Comparison of ENCODE assay signal across 1 cellular context in genomic region chr10:61181832-61182231, GRCh38.
TF ChIP-seq lines count a peak whose summit lies in the region.

No MANE protein-coding gene starts in this region.

TF ChIP-seq in K562, 482 proteins besides CTCF, POLR2A, EP300 and RAD21 (continued from another document):
- TF ChIP-seq PBX2 (CRISPR knock-in tag; IDR thresholded peaks at IDR 0.05; ENCODE audit: low read depth) = no peak
- TF ChIP-seq PBX2 (tag; conservative IDR thresholded peaks at IDR 0.05; ENCODE audit: low read depth) = peak; percentile 34; the same call in 1 of the 2 replicates
- TF ChIP-seq MLX (CRISPR knock-in tag; conservative IDR thresholded peaks at IDR 0.05) = no peak
- no peak for TF ChIP-seq MNT (conservative IDR thresholded peaks at IDR 0.05)
- TF ChIP-seq ZBTB33 (CRISPR knock-in tag; IDR thresholded peaks at IDR 0.05) = no peak
- no peak for TF ChIP-seq ZNF830 (CRISPR knock-in tag; IDR thresholded peaks at IDR 0.05)
- TF ChIP-seq GATA2 (CRISPR knock-in tag; IDR thresholded peaks at IDR 0.05) = peak; percentile 52; the same call in 1 of the 2 replicates
- no peak for TF ChIP-seq HDGF (IDR thresholded peaks at IDR 0.05)
- TF ChIP-seq JUND (IDR thresholded peaks at IDR 0.05; ENCODE audit: borderline replicate concordance, low read depth, low read length) = 0 out of 2 replicates have a peak, but pooled peaks have one; percentile 4
- TF ChIP-seq JUND (tag; IDR thresholded peaks at IDR 0.05; ENCODE audit: borderline replicate concordance, low read depth, low read length) = no peak
- 0 out of 2 replicates have a peak, but pooled peaks have one; percentile 37 for TF ChIP-seq ATF7 (IDR thresholded peaks at IDR 0.05)
- no peak for TF ChIP-seq FOXJ2 (tag; IDR thresholded peaks at IDR 0.05)
- TF ChIP-seq FOSL1 (tag; conservative IDR thresholded peaks at IDR 0.05) = 0 out of 2 replicates have a peak, but pooled peaks have one; percentile 18
- no peak for TF ChIP-seq KLF6 (CRISPR knock-in tag; IDR thresholded peaks at IDR 0.05; ENCODE audit: borderline replicate concordance)
- TF ChIP-seq FOXM1 (IDR thresholded peaks at IDR 0.05; ENCODE audit: low read depth) = peak; percentile 24; the same call in 1 of the 2 replicates
- no peak for TF ChIP-seq FOXM1 (CRISPR knock-in tag; IDR thresholded peaks at IDR 0.05; ENCODE audit: low read depth)
- no peak for TF ChIP-seq ZBTB9 (CRISPR knock-in tag; IDR thresholded peaks at IDR 0.05)
- peak; percentile 38; the same call in 1 of the 2 replicates for TF ChIP-seq CBFA2T3 (IDR thresholded peaks at IDR 0.05)
- peak; percentile 50 for TF ChIP-seq TCF3 (CRISPR knock-in tag; IDR thresholded peaks at IDR 0.05)
- TF ChIP-seq TAL1 (IDR thresholded peaks at IDR 0.05) = peak; percentile 66
- no peak for TF ChIP-seq CREM (IDR thresholded peaks at IDR 0.05; ENCODE audit: low read depth)
- no peak for TF ChIP-seq CEBPG (CRISPR knock-in tag; IDR thresholded peaks at IDR 0.05)
- TF ChIP-seq CEBPG (tag; conservative IDR thresholded peaks at IDR 0.05 in 1 of 2, IDR thresholded peaks at IDR 0.05 in 1 of 2) = peak in 1 of 2 experiments; percentile 57; a peak in 2 of 4 replicates
- no peak for TF ChIP-seq BRD4 (IDR thresholded peaks at IDR 0.05)
- no peak for TF ChIP-seq ASH1L (IDR thresholded peaks at IDR 0.05; ENCODE audit: borderline replicate concordance, low read depth, partially characterized antibody)
- no peak for TF ChIP-seq DMBX1 (CRISPR knock-in tag; IDR thresholded peaks at IDR 0.05; ENCODE audit: borderline replicate concordance)
- no peak for TF ChIP-seq MAFF (IDR thresholded peaks at IDR 0.05; ENCODE audit: low read length)
- no peak for TF ChIP-seq ETV1 (tag; conservative IDR thresholded peaks at IDR 0.05; ENCODE audit: low read depth)
